30 cellular contexts compared by ENCODE assay signal in genomic region chr3:105561875-105562274, GRCh38.
"Had no signal": no experiment of that assay in that cellular context is flagged by ENCODE, and none has a peak within 500 bp of the region (broad histone marks: within the 10 kb centered on the region; RNA-seq: fewer than 3 reads in every experiment).

No MANE protein-coding gene starts in this region.

- H3K4me1 ChIP-seq: ascending aorta, body of pancreas had no signal

- ATAC-seq: activated T-helper 17 cell treated with anti-CD3 and anti-CD28 coated beads, Interleukin-2, amount 50 U/mL, for 72 hours; body of pancreas; Panc1; SK-N-SH treated with all-trans-retinoic acid at 6 μM for 48 hours; T-helper 17 cell; WTC11 had no signal

- H3K9me3 ChIP-seq: ascending aorta, body of pancreas, SJSA1 had no signal

- H3K27ac ChIP-seq: ascending aorta, body of pancreas, RWPE1, SJSA1 had no signal

- H3K27me3 ChIP-seq: ascending aorta, body of pancreas, SJSA1 had no signal

- FAIRE-seq: bronchial epithelial cell had no signal

- DNase-seq: activated CD4-positive, alpha-beta memory T cell treated with anti-CD3 and anti-CD28 coated beads for 36 hours; activated CD4-positive, alpha-beta T cell treated with anti-CD3 and anti-CD28 coated beads, Interleukin-2, amount 10 ng/mL, durations not matched to agents 7 days and 5 days; activated CD8-positive, alpha-beta memory T cell treated with anti-CD3 and anti-CD28 coated beads for 24 hours; activated gamma-delta T cell; activated naive CD4-positive, alpha-beta T cell treated with anti-CD3 and anti-CD28 coated beads for 36 hours; activated naive CD8-positive, alpha-beta T cell treated with anti-CD3 and anti-CD28 coated beads, Interleukin-2, amount 10 ng/mL, durations not matched to agents 7 days and 5 days; activated T-cell treated with anti-CD3 and anti-CD28 coated beads, Interleukin-2, amount 50 U/mL, for 48 hours; body of pancreas; central memory CD4-positive, alpha-beta T cell; KG1; NCI-H1048; NCI-H146; NCI-H187 treated with DMSO at 0.1 percent for 48 hours; NCI-H2081 treated with DMSO at 0.1 percent for 48 hours; NCI-H2171 treated with DMSO at 0.1 percent for 48 hours; NCI-H510A treated with DMSO at 0.1 percent for 48 hours; NCI-H69; NK-92 treated with Interleukin-12 subunit alpha and Interleukin-12 subunit beta, amount 100 ng/mL, for 24 hours; OCI-M1; SHP77; T-helper 17 cell; T-helper 9 cell had no signal

- H3K36me3 ChIP-seq: SJSA1 had no signal

- H3K4me3 ChIP-seq: ascending aorta, body of pancreas, SJSA1 had no signal
